In the genomic region with DNA sequence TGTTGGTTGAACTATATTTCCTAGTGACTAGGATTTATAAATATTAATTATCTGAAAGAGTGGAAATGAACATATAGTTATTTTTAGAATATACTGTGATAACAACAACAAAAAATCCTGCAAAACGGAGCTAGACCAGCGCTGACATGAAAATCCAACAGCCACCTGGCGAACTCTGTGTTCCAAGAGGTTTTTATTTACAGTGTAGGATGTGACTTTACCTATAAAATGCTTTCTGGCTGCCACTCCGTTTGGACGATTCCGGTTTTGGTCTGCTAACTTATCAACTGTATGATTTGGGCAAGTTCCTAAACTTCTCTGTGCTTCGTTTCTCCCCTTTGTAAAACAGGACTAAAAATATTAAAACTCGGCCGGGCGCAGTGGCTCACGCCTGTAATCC, we compare ENCODE assay signal across 23 cellular contexts.
A peak's percentile ranks its signal among the peaks of the same experiment; 100 is the strongest.
DNase-seq lines count a peak whose midpoint lies in the region; ATAC-seq and TF ChIP-seq lines count a peak whose summit lies in the region.
"Had no signal": no experiment of that assay in that cellular context is flagged by ENCODE, and none has a peak within 500 bp of the region (broad histone marks: within the 10 kb centered on the region; RNA-seq: fewer than 3 reads in every experiment).

No MANE protein-coding gene starts in this region.

- H3K9me3 ChIP-seq in A673 (ENCODE audit: low read depth, low read length, poor library complexity, severe bottlenecking) = no peaks in the 10 kb centered on the region
- no peaks in the 10 kb centered on the region for H3K9me3 ChIP-seq in gastroesophageal sphincter
- H3K9me3 ChIP-seq: A549 had no signal

- ATAC-seq in left lobe of liver = no peak
- no peak for ATAC-seq in sciatic nerve
- no peak for ATAC-seq in gastroesophageal sphincter
- ATAC-seq in GM18858 (IDR thresholded peaks at IDR 0.05; ENCODE audit: unreplicated experiment) = no peak
- ATAC-seq: A549, GM12878, HCT116 had no signal

- H3K4me1 ChIP-seq in A673 (ENCODE audit: insufficient read depth, low read length, poor library complexity, severe bottlenecking) (peaks cover 14% of the 10 kb centered on the region), gastroesophageal sphincter (peaks cover 0 to 24% (median 0%) of the 10 kb centered on the region in 3 donors)

- no peak overlapping the region for H3K4me3 ChIP-seq in A673 (ENCODE audit: low read depth, low read length, poor library complexity, severe bottlenecking)
- H3K4me3 ChIP-seq in LNCaP clone FGC (ENCODE audit: low read depth, low read length) = no peak overlapping the region
- no peak overlapping the region for H3K4me3 ChIP-seq in gastroesophageal sphincter
- H3K4me3 ChIP-seq: A549; BLaER1 treated with 17β-estradiol and CSF1 and Interleukin-3, amounts not matched to agents 10 nM and 100 nM; GM12878 had no signal

- WGBS in gastroesophageal sphincter (ENCODE audit: low coverage in 1 of 2), 2 donors = 80 to 95% methylated on average over 6 to 11 of the region's 11 CpGs

- no peaks in the 10 kb centered on the region for H3K27me3 ChIP-seq in A673 (replicated peaks; ENCODE audit: insufficient read depth, low read depth, low read length, poor library complexity)
- H3K27me3 ChIP-seq in gastroesophageal sphincter = no peaks in the 10 kb centered on the region
- H3K27me3 ChIP-seq: BLaER1 treated with 17β-estradiol and CSF1 and Interleukin-3, amounts not matched to agents 10 nM and 100 nM had no signal

- BruUV-seq in A673 (replicated peaks; lab: Mats Ljungman, UMichigan) = no TSS peak

- no peak for DNase-seq in A673 (ENCODE audit: low spot score)
- peak; percentile 82 for DNase-seq in LNCaP clone FGC (ENCODE audit: low read depth)
- peak; percentile 24 for DNase-seq in left lobe of liver (ENCODE audit: low spot score)
- peak; percentile 22 for DNase-seq in sciatic nerve (ENCODE audit: low spot score)
- DNase-seq in hypothalamus (lab: John Stamatoyannopoulos, UW) = no peak
- DNase-seq: CD4-positive, CD25-positive, alpha-beta regulatory T cell; CD8-positive, alpha-beta memory T cell; COR-L47; DMS 273 treated with DMSO at 0.1 percent for 48 hours; DMS53; DND-41; EL; GOT3; H7; HFFc6; KBM-7 had no signal

- intact Hi-C loops in A673 (cut with micrococcal nuclease; ENCODE audit: unreplicated experiment) = no loop called here
- intact Hi-C loops in sciatic nerve (cut with DNase I) = no loop called here

- POLR2A ChIA-PET in A673 (lab: Charles Lee; ENCODE audit: low non-redundant PET) = no interaction called here

- TF ChIP-seq EP300 in gastroesophageal sphincter (IDR thresholded peaks at IDR 0.05) = no peak

- no peak for TF ChIP-seq CTCF in A673 (conservative IDR thresholded peaks at IDR 0.05; ENCODE audit: low read depth, low read length)
- no peak for TF ChIP-seq CTCF in LNCaP clone FGC (IDR thresholded peaks at IDR 0.05; ENCODE audit: control insufficient read depth, extremely low read depth, insufficient read depth)
- TF ChIP-seq CTCF in gastroesophageal sphincter (IDR thresholded peaks at IDR 0.05) = no peak

- H3K27ac ChIP-seq in A673 (ENCODE audit: low read depth, low read length, poor library complexity, severe bottlenecking) = peak overlapping the region; percentile 7
- no peak overlapping the region for H3K27ac ChIP-seq in gastroesophageal sphincter
- H3K27ac ChIP-seq: 22Rv1, A549 had no signal

- H3K36me3 ChIP-seq in A673 (ENCODE audit: insufficient read depth, low read length, poor library complexity, severe bottlenecking) (no peaks in the 10 kb centered on the region), gastroesophageal sphincter (no peaks in the 10 kb centered on the region)

- TF ChIP-seq POLR2A in gastroesophageal sphincter (IDR thresholded peaks at IDR 0.05) = no peak

- CTCF ChIA-PET in A673 (lab: Charles Lee) = no interaction called here

Comparison
In these comparisons a context has a peak if more than half of its experiments do, and no peak if none do; other contexts are left out.
1. DNase-seq: peak in LNCaP clone FGC (single experiment), left lobe of liver (single experiment) and sciatic nerve (single experiment); none in A673 (single experiment) and hypothalamus (0 of 51).